12 cellular contexts compared by ENCODE assay signal in genomic region chr11:77548552-77549439, GRCh38. TPM values are rescaled to one million over a fixed set of nuclear protein-coding genes. Genes with fewer than 3 reads are reported as not detected.
DNase-seq lines count a peak whose midpoint lies in the region; ATAC-seq, FAIRE-seq and TF ChIP-seq lines count a peak whose summit lies in the region.
"Had no signal": no experiment of that assay in that cellular context is flagged by ENCODE, and none has a peak within 500 bp of the region (broad histone marks: within the 10 kb centered on the region; RNA-seq: fewer than 3 reads in every experiment).

No MANE protein-coding gene starts in this region.

- H3K27ac ChIP-seq in HUES48 (ENCODE audit: low read depth, low read length) (peak overlapping the region; percentile 98), VCaP (peak overlapping the region; percentile 48; the same call in 1 of the 2 replicates), keratinocyte (ENCODE audit: control insufficient read depth, insufficient read depth, low read length) (no peak overlapping the region), smooth muscle cell (ENCODE audit: low read depth) (no peak overlapping the region), foreskin keratinocyte (no peak overlapping the region)
- H3K27ac ChIP-seq: SK-N-MC, WERI-Rb-1 had no signal

- no peak overlapping the region for H3K4me2 ChIP-seq in keratinocyte (ENCODE audit: control insufficient read depth, extremely low read depth, insufficient read depth, low read depth, low read length)
- H3K4me2 ChIP-seq in smooth muscle cell: no peak overlapping the region

- DNase-seq in keratinocyte (ENCODE audit: low read depth, low spot score): no peak
- no peak for DNase-seq in smooth muscle cell (lab: John Stamatoyannopoulos, UW; ENCODE audit: unreplicated experiment)
- DNase-seq in HAP-1 (ENCODE audit: low spot score in 2 of 2): no peak
- DNase-seq in foreskin keratinocyte: no peak
- no peak for DNase-seq in cardiac septum (ENCODE audit: low spot score)
- DNase-seq: activated CD8-positive, alpha-beta memory T cell treated with anti-CD3 and anti-CD28 coated beads, Interleukin-2, amount 50 U/mL, for 48 hours had no signal

- peaks cover 16% of the 10 kb centered on the region for H3K4me1 ChIP-seq in HUES48 (ENCODE audit: control insufficient read depth, insufficient read depth, low read length)
- H3K4me1 ChIP-seq in keratinocyte (ENCODE audit: control insufficient read depth, extremely low read depth, insufficient read depth, low read length): no peaks in the 10 kb centered on the region
- peaks cover 9% of the 10 kb centered on the region for H3K4me1 ChIP-seq in smooth muscle cell (ENCODE audit: low read depth)
- H3K4me1 ChIP-seq in HAP-1: peaks cover 3% of the 10 kb centered on the region
- H3K4me1 ChIP-seq in foreskin keratinocyte: no peaks in the 10 kb centered on the region

- no peaks in the 10 kb centered on the region for H3K9me1 ChIP-seq in keratinocyte (ENCODE audit: control insufficient read depth, extremely low read depth, insufficient read depth, low read length)

- peaks cover 6% of the 10 kb centered on the region; the same call in 1 of the 2 replicates for H3K9me3 ChIP-seq in HUES48 (ENCODE audit: control insufficient read depth, insufficient read depth, low read length)
- H3K9me3 ChIP-seq in keratinocyte (ENCODE audit: control insufficient read depth, low read depth, low read length): no peaks in the 10 kb centered on the region
- no peaks in the 10 kb centered on the region for H3K9me3 ChIP-seq in smooth muscle cell (replicated peaks; ENCODE audit: low read depth)
- H3K9me3 ChIP-seq in HAP-1: no peaks in the 10 kb centered on the region

- H3K9ac ChIP-seq in HUES48 (ENCODE audit: low read depth, low read length): no peak overlapping the region
- H3K9ac ChIP-seq in keratinocyte (ENCODE audit: control insufficient read depth, extremely low read depth, insufficient read depth, low read length): no peak overlapping the region
- no peak overlapping the region for H3K9ac ChIP-seq in smooth muscle cell (ENCODE audit: low read depth)

- no peak for FAIRE-seq in keratinocyte (lab: Jason Lieb, UNC)

- peak overlapping the region; percentile 56 for H2AFZ ChIP-seq in keratinocyte (ENCODE audit: control insufficient read depth, low read length)
- H2AFZ ChIP-seq in smooth muscle cell (ENCODE audit: low read depth): peak overlapping the region; percentile 71

- no peaks in the 10 kb centered on the region for H4K20me1 ChIP-seq in keratinocyte (ENCODE audit: control insufficient read depth, extremely low read depth, insufficient read depth, low read length)
- no peaks in the 10 kb centered on the region for H4K20me1 ChIP-seq in smooth muscle cell (ENCODE audit: low read depth)

- H3K27me3 ChIP-seq in HUES48 (ENCODE audit: control insufficient read depth, insufficient read depth, low read length) (no peaks in the 10 kb centered on the region), keratinocyte (ENCODE audit: control insufficient read depth, extremely low read depth, insufficient read depth, low read length) (no peaks in the 10 kb centered on the region), smooth muscle cell (ENCODE audit: low read depth) (no peaks in the 10 kb centered on the region), HAP-1 (ENCODE audit: low read depth) (no peaks in the 10 kb centered on the region), foreskin keratinocyte (no peaks in the 10 kb centered on the region)

- H3F3A ChIP-seq in smooth muscle cell (ENCODE audit: low read depth): no peaks in the 10 kb centered on the region

- H3K4me3 ChIP-seq in HUES48 (ENCODE audit: low read depth, low read length) (no peak overlapping the region), keratinocyte (ENCODE audit: control insufficient read depth in 2 of 3, extremely low read depth in 1 of 3, insufficient read depth in 2 of 3, low read depth in 1 of 3, low read length in 3 of 3) (no peak overlapping the region), smooth muscle cell (no peak overlapping the region), HAP-1 (no peak overlapping the region)
- H3K4me3 ChIP-seq: SK-N-MC had no signal

- in situ Hi-C loops in HAP-1 (cut with MboI; ENCODE audit: low sequenced_read_pairs): no loop called here

- TF ChIP-seq CTCF in VCaP (conservative IDR thresholded peaks at IDR 0.05) (peak; percentile 55), keratinocyte (optimal IDR thresholded peaks at IDR 0.05 in 1 of 3, IDR thresholded peaks at IDR 0.05 in 1 of 3, conservative IDR thresholded peaks at IDR 0.05 in 1 of 3; ENCODE audit: extremely low read depth in 1 of 3, insufficient read depth in 2 of 3, low read length in 3 of 3) (no peak), smooth muscle cell (IDR thresholded peaks at IDR 0.05; ENCODE audit: borderline replicate concordance, insufficient read depth, poor library complexity, severe bottlenecking) (no peak), foreskin keratinocyte (conservative IDR thresholded peaks at IDR 0.05) (no peak)

- H3K79me2 ChIP-seq in keratinocyte (ENCODE audit: control insufficient read depth, insufficient read depth, low read length): no peaks in the 10 kb centered on the region
- no peaks in the 10 kb centered on the region for H3K79me2 ChIP-seq in smooth muscle cell (ENCODE audit: low read depth)

- intact Hi-C loops in cardiac septum (cut with DNase I): loop anchor here (2.0 to 5.0 kb wide), 2 partner anchors 354 to 421 kb away; partner anchors contain the start of gene MYO7A

- 80% methylated on average over 6 of the region's 6 CpGs for WGBS in smooth muscle cell (ENCODE audit: low lambda C conversion rate)

- dilution Hi-C loops in keratinocyte (cut with MboI; ENCODE audit: extremely low pct_ligation_motif_present, low sequenced_read_pairs): no loop called here

- no peaks in the 10 kb centered on the region for H3K36me3 ChIP-seq in HUES48 (ENCODE audit: control insufficient read depth, insufficient read depth, low read length)
- H3K36me3 ChIP-seq in keratinocyte (ENCODE audit: control insufficient read depth in 2 of 2, extremely low read depth in 1 of 2, insufficient read depth in 2 of 2, low read length in 2 of 2): no peaks in the 10 kb centered on the region
- no peaks in the 10 kb centered on the region for H3K36me3 ChIP-seq in smooth muscle cell (ENCODE audit: low read depth)
- H3K36me3 ChIP-seq in HAP-1 (replicated peaks): no peaks in the 10 kb centered on the region
- H3K36me3 ChIP-seq: WERI-Rb-1 had no signal

- ATAC-seq in GM19035 (IDR thresholded peaks at IDR 0.05; ENCODE audit: unreplicated experiment): no peak
- ATAC-seq in foreskin keratinocyte: no peak
- ATAC-seq: stimulated activated naive CD8-positive, alpha-beta T cell treated with anti-CD3 and anti-CD28 coated beads, Interleukin-15, Interleukin-2, amounts not matched to agents 100 U/mL and 50 U/mL, for 24 hours had no signal

RNA-seq across cellular contexts. Expression of gene AQP11, which starts 41.0 kb away (rescaled TPM):
- 0.12 to 0.18 TPM (median 0.16 TPM) in 3 replicates for polyA plus RNA-seq in keratinocyte
- not detected for polyA plus RNA-seq in keratinocyte (2011; ENCODE audit: low read depth)
- polyA plus RNA-seq in keratinocyte (2011; cell fraction: cytosol; rRNA removed): 0.07 and 0.10 TPM in 2 replicates
- polyA plus RNA-seq in keratinocyte (2011; cell fraction: nucleus; rRNA removed): 0.09 and 0.37 TPM in 2 replicates
- 0.18 and 0.49 TPM in 2 replicates for polyA plus RNA-seq in keratinocyte (2012; ENCODE audit: low replicate concordance)
- polyA minus RNA-seq in keratinocyte: 0.13 to 0.36 TPM in 2 of 3 replicates, not detected in the other
- polyA minus RNA-seq in keratinocyte (2011; cell fraction: cytosol; rRNA and poly(A)+ RNA removed): not detected
- not detected in 2 replicates for polyA minus RNA-seq in keratinocyte (2011; cell fraction: nucleus; rRNA and poly(A)+ RNA removed)
- 0.40 and 0.54 TPM in 2 replicates for total RNA-seq in smooth muscle cell
- 0.22 and 0.37 TPM in 2 replicates for polyA plus RNA-seq in smooth muscle cell
- total RNA-seq in foreskin keratinocyte: 0.17 and 0.18 TPM in 2 replicates
- polyA plus RNA-seq in foreskin keratinocyte: 0.11 and 0.13 TPM in 2 replicates
- 0.54 TPM for total RNA-seq in cardiac septum

Comparison
In these comparisons a context has a peak if more than half of its experiments do, and no peak if none do; other contexts are left out.
1. H3K27ac ChIP-seq: peak in HUES48 (single experiment) and VCaP (single experiment); none in keratinocyte (single experiment), smooth muscle cell (single experiment) and foreskin keratinocyte (single experiment).